8 cellular contexts compared by ENCODE assay signal in genomic region chr7:30983042-30983913, GRCh38. TPM values are rescaled to one million over a fixed set of nuclear protein-coding genes. Genes with fewer than 3 reads are reported as not detected.
DNase-seq lines count a peak whose midpoint lies in the region; ATAC-seq and TF ChIP-seq lines count a peak whose summit lies in the region.

No MANE protein-coding gene starts in this region.

- H3K9me3 Mint-ChIP-seq in naive B cell, result peaks cover 0 to 2% (median 0%) of the 10 kb centered on the region in 7 donors

- H3K4me3 Mint-ChIP-seq in naive B cell, result peak overlapping the region in 1 of 8 donors; percentile 33

- H3K36me3 ChIP-seq in NT2/D1 (ENCODE audit: insufficient read depth, insufficient read length, low read length), result no peaks in the 10 kb centered on the region

- ATAC-seq in GM21360 (IDR thresholded peaks at IDR 0.05; ENCODE audit: unreplicated experiment) (peak; percentile 74), naive B cell (ENCODE audit: low read depth in 2 of 2) (peak; percentile 34 to 57)

- peaks cover 6 to 17% (median 7%) of the 10 kb centered on the region in 3 donors for H3K4me1 Mint-ChIP-seq in naive B cell

- peak overlapping the region in 1 of 6 donors; percentile 85 for H3K27ac Mint-ChIP-seq in naive B cell

- H3K4me3 ChIP-seq in HL-60 (replicated peaks; ENCODE audit: insufficient read depth, low read length), result no peak overlapping the region
- H3K4me3 ChIP-seq in NT2/D1 (ENCODE audit: insufficient read length, low read depth), result no peak overlapping the region
- no peak overlapping the region for H3K4me3 ChIP-seq in epithelial cell of proximal tubule (ENCODE audit: low read depth, low read length)

- DNase-seq in DMS 273 treated with DMSO at 0.1 percent for 48 hours (lab: John Stamatoyannopoulos, UW) (peak; percentile 51), HL-60 (ENCODE audit: low read depth in 1 of 2, low spot score in 1 of 2) (peak; percentile 50 to 67), NT2/D1 (ENCODE audit: low read depth, low spot score) (peak; percentile 97), epithelial cell of proximal tubule (ENCODE audit: low read depth) (no peak), naive B cell (peak; percentile 34)
- DNase-seq in activated CD8-positive, alpha-beta memory T cell treated with anti-CD3 and anti-CD28 coated beads, Interleukin-2, amount 50 U/mL, for 24 hours (ENCODE audit: extremely low read depth), result peak; percentile 49
- peak; percentile 37 to 55 for DNase-seq in stimulated activated CD8-positive, alpha-beta memory T cell treated with anti-CD3 and anti-CD28 coated beads, Interleukin-7, amount 100 ng/mL, for 48 hours (ENCODE audit: extremely low read depth in 1 of 2, low read depth in 1 of 2)

- H3K27me3 ChIP-seq in HL-60 (ENCODE audit: insufficient read depth, poor library complexity, severe bottlenecking) (peaks cover 4% of the 10 kb centered on the region), NT2/D1 (ENCODE audit: insufficient read depth, insufficient read length) (peaks cover 4% of the 10 kb centered on the region)

- no peaks in the 10 kb centered on the region for H3K9me3 ChIP-seq in NT2/D1 (ENCODE audit: insufficient read depth, low read length)

- peaks cover 28% of the 10 kb centered on the region for H3K4me1 ChIP-seq in NT2/D1 (ENCODE audit: insufficient read depth, insufficient read length)

- H3K27me3 Mint-ChIP-seq in naive B cell, result peaks cover 25 to 73% (median 54%) of the 10 kb centered on the region in 3 donors

- TF ChIP-seq CTCF in HL-60 (IDR thresholded peaks at IDR 0.05; ENCODE audit: insufficient read depth, low read length) (peak; percentile 88), epithelial cell of proximal tubule (conservative IDR thresholded peaks at IDR 0.05; ENCODE audit: low read depth, low read length) (peak; percentile 92)

- H3K27ac ChIP-seq in HL-60 (replicated peaks), result no peak overlapping the region

- H3K36me3 Mint-ChIP-seq in naive B cell, result no peaks in the 10 kb centered on the region

- H3K9ac ChIP-seq in NT2/D1 (ENCODE audit: insufficient read length, low read depth), result no peak overlapping the region

RNA-seq across cellular contexts. Expression of gene GHRHR, which starts 19.5 kb away (rescaled TPM):
- total RNA-seq in epithelial cell of proximal tubule, result not detected in 2 replicates
- polyA plus RNA-seq in naive B cell (ENCODE audit: low read depth in 6 of 6), result not detected
